21 cellular contexts compared by ENCODE assay signal in the genomic region with DNA sequence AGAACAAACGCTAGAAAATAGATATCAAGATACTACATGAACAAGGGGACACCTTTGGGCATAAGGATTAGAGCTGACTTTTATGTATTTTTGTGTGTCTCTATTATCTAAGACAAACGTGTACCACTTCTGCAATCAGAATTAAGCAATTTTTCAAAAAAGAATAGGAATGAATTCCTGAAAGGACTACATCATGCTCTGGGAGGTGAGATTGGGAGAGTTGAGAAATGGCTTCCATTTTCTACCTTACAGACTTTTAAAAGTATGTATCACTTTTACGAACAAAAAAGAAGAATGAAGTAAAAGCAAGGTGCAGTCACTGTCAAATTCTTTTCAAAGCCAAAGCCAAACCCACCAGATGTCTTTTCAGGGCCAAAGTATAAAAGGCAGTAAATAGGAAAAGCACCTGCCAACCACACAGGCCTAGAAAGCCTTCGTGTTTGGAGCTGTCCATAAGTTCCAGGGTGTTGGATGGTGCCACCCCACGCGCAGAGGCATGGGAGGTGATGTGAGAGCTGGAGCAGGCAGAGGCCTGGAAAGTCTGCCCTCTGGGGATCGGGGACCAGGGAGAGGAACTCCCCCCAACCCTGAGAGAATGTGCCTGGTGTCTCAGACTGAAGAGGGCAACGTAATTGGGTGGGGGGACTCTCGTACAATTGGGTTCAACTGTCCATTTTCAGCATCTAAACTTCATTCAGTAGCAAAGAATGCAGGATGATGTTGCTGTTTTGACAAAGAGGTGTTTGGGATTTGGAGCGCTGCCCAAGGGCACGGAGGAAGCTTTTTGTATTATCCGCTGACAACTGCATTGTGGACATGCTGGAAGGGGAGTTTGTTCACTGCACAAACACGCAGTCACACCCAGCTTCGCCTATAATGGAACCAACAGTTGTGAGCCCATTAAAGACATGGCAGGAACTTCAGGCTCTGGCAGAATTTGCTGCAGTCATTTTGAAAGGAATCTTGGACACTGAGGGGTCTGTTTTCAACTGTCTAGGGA.
"Had no signal": no experiment of that assay in that cellular context is flagged by ENCODE, and none has a peak within 500 bp of the region (broad histone marks: within the 10 kb centered on the region; RNA-seq: fewer than 3 reads in every experiment).

No MANE protein-coding gene starts in this region.

- H3K36me3 ChIP-seq: colonic mucosa, left lung, ovary, right lobe of liver, thoracic aorta, tibial nerve, upper lobe of right lung, uterus had no signal

- H3K4me2 ChIP-seq: smooth muscle cell had no signal

- H3K4me3 Mint-ChIP-seq: central memory CD8-positive, alpha-beta T cell; effector memory CD8-positive, alpha-beta T cell; naive thymus-derived CD8-positive, alpha-beta T cell; nephron progenitor cell; stimulated activated naive B cell treated with anti-CD40 and anti-IgM and Interleukin-4, amounts not matched to agents 10 μg/mL and 1 μg/mL and 100 μg/mL, for 72 hours; stimulated activated naive CD8-positive, alpha-beta T cell treated with anti-CD3 and anti-CD28 coated beads, Interleukin-15, Interleukin-2, amounts not matched to agents 100 ng/mL and 50 ng/mL, for 24 hours had no signal

- H3K36me3 Mint-ChIP-seq: stimulated activated naive B cell treated with anti-CD40 and anti-IgM and Interleukin-4, amounts not matched to agents 10 μg/mL and 1 μg/mL and 100 μg/mL, for 72 hours had no signal

- H3K9me3 Mint-ChIP-seq: central memory CD8-positive, alpha-beta T cell; effector memory CD8-positive, alpha-beta T cell had no signal

- H3K4me3 ChIP-seq: colonic mucosa, left lung, ovary, psoas muscle, right lobe of liver, smooth muscle cell, thoracic aorta, tibial nerve, upper lobe of right lung, uterus had no signal

- H3K4me1 ChIP-seq: colonic mucosa, left lung, psoas muscle, right lobe of liver, tibial nerve, upper lobe of right lung, uterus had no signal

- H3K27ac ChIP-seq: colonic mucosa, left lung, ovary, psoas muscle, right lobe of liver, thoracic aorta, tibial nerve, upper lobe of right lung, uterus had no signal

- H3K4me1 Mint-ChIP-seq: central memory CD8-positive, alpha-beta T cell; naive thymus-derived CD8-positive, alpha-beta T cell; stimulated activated naive B cell treated with anti-CD40 and anti-IgM and Interleukin-4, amounts not matched to agents 10 μg/mL and 1 μg/mL and 100 μg/mL, for 72 hours had no signal

- ATAC-seq: effector memory CD8-positive, alpha-beta T cell; left lung; naive thymus-derived CD8-positive, alpha-beta T cell; psoas muscle; right lobe of liver; stimulated activated naive B cell treated with anti-CD40 and anti-IgM and Interleukin-4, amounts not matched to agents 10 μg/mL and 1 μg/mL and 100 μg/mL, for 72 hours; upper lobe of right lung had no signal

- H3K9me3 ChIP-seq: colonic mucosa, left lung, ovary, right lobe of liver, thoracic aorta, upper lobe of right lung, uterus had no signal

- H3K27me3 ChIP-seq: colonic mucosa, ovary, right lobe of liver had no signal

- H3K27ac Mint-ChIP-seq: effector memory CD8-positive, alpha-beta T cell; nephron progenitor cell; stimulated activated naive B cell treated with anti-CD40 and anti-IgM and Interleukin-4, amounts not matched to agents 10 μg/mL and 1 μg/mL and 100 μg/mL, for 72 hours; stimulated activated naive CD8-positive, alpha-beta T cell treated with anti-CD3 and anti-CD28 coated beads, Interleukin-15, Interleukin-2, amounts not matched to agents 100 ng/mL and 50 ng/mL, for 24 hours had no signal

- DNase-seq: colonic mucosa; effector memory CD8-positive, alpha-beta T cell; left lung; mesenchymal stem cell; midbrain; naive thymus-derived CD8-positive, alpha-beta T cell; nephron progenitor cell; nucleus accumbens; posterior cingulate gyrus; psoas muscle; right lobe of liver; stimulated activated CD4-positive, alpha-beta T cell treated with anti-CD3 and anti-CD28 coated beads, Interleukin-2, amount 100 ng/mL, for 24 hours; stimulated activated naive B cell treated with anti-CD40 and anti-IgM and Interleukin-4, amounts not matched to agents 10 μg/mL and 1 μg/mL and 100 μg/mL, for 72 hours; upper lobe of right lung; uterus had no signal
